Comparison of ENCODE assay signal across 8 cellular contexts in the genomic region with DNA sequence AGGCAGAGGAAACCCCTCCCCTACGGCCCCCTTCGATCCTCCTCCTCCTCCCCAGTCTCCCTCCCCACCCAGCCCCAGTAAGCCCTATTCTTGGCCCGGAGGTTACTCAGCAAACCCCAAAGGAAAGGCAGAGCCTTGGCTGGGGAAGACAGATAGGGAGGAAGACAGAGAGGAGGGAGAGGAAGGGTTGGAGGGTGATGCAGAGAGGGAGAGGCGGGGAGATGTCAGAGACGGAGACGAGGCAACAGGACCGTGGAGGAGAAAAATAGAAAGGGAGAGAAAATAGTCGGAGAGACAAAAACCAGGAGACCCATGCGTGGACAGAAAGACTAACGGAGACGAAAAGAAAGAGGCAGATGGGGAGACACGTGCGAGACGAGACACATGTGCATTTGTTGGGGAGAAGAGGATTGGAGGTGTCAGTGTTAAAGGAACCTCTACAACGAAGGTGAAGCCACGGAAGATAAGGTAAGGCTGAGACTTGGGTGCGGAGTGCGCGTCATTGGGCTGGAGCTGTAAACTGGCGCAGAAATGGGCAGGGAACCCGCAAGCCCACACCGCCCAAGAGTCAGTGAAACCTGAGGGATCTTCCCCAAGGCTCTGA. TPM values are rescaled to one million over a fixed set of nuclear protein-coding genes. Genes with fewer than 3 reads are reported as not detected.
DNase-seq lines count a peak whose midpoint lies in the region; ATAC-seq and TF ChIP-seq lines count a peak whose summit lies in the region.

No MANE protein-coding gene starts in this region.

- no peaks in the 10 kb centered on the region for H3K27me3 ChIP-seq in BLaER1
- peaks cover 46% of the 10 kb centered on the region for H3K27me3 ChIP-seq in iPS-18a (ENCODE audit: control insufficient read depth, insufficient read depth, low read length)
- peaks cover 0 to 18% (median 6%) of the 10 kb centered on the region in 5 donors for H3K27me3 ChIP-seq in subcutaneous abdominal adipose tissue (ENCODE audit: control insufficient read depth in 5 of 5, insufficient read depth in 4 of 5, low read length in 5 of 5)

- peak overlapping the region; percentile 100 for H3K4me3 Mint-ChIP-seq in activated T-helper 2 cell treated with anti-CD3 and anti-CD28 coated beads, Interferon-gamma antibody, Interleukin-2, Interleukin-4, amounts not matched to agents 10 μg/mL and 5 μg/mL and 100 μg/mL, durations not matched to agents 14 hours and 24 hours and 36 hours (ENCODE audit: low read depth)

- H3K36me3 Mint-ChIP-seq in activated T-helper 2 cell treated with anti-CD3 and anti-CD28 coated beads, Interferon-gamma antibody, Interleukin-2, Interleukin-4, amounts not matched to agents 10 μg/mL and 5 μg/mL and 100 μg/mL, durations not matched to agents 14 hours and 24 hours and 36 hours (ENCODE audit: low read depth), result peaks cover 63% of the 10 kb centered on the region

- no peak for DNase-seq in HFF-Myc (ENCODE audit: extremely low read depth, low read depth)
- no peak for DNase-seq in activated T-helper 2 cell treated with anti-CD3 and anti-CD28 coated beads, Interferon-gamma antibody, Interleukin-2, Interleukin-4, amounts not matched to agents 10 μg/mL and 5 μg/mL and 100 μg/mL, durations not matched to agents 14 hours and 24 hours and 36 hours (ENCODE audit: low spot score)
- no peak for DNase-seq in NCI-H2227 treated with DMSO at 0.1 percent for 48 hours (lab: John Stamatoyannopoulos, UW)

- intact Hi-C loops in activated T-helper 2 cell treated with anti-CD3 and anti-CD28 coated beads, Interferon-gamma antibody, Interleukin-2, Interleukin-4, amounts not matched to agents 10 μg/mL and 5 μg/mL and 100 μg/mL, durations not matched to agents 14 hours and 24 hours and 36 hours (cut with micrococcal nuclease), result loop anchor here (1.0 to 2.0 kb wide), 2 partner anchors 23 to 40 kb away; a partner anchor contains a TSS

- H3K9me3 ChIP-seq in BLaER1 (no peaks in the 10 kb centered on the region), iPS-18a (ENCODE audit: control insufficient read depth, low read depth, low read length) (no peaks in the 10 kb centered on the region), subcutaneous abdominal adipose tissue (ENCODE audit: control insufficient read depth in 5 of 5, low read length in 5 of 5) (no peaks in the 10 kb centered on the region)

- H3K27ac ChIP-seq in BLaER1 (peak overlapping the region; percentile 85), iPS-18a (ENCODE audit: low read length) (no peak overlapping the region), subcutaneous abdominal adipose tissue (ENCODE audit: low read depth, low read length) (peak overlapping the region; percentile 71)

- no peaks in the 10 kb centered on the region for H3K27me3 Mint-ChIP-seq in activated T-helper 2 cell treated with anti-CD3 and anti-CD28 coated beads, Interferon-gamma antibody, Interleukin-2, Interleukin-4, amounts not matched to agents 10 μg/mL and 5 μg/mL and 100 μg/mL, durations not matched to agents 14 hours and 24 hours and 36 hours (ENCODE audit: low read depth)

- TF ChIP-seq CTCF in HFF-Myc (IDR thresholded peaks at IDR 0.05; ENCODE audit: low read depth, low read length, missing control alignments), result no peak

- H3K4me2 ChIP-seq in BLaER1, result peak overlapping the region; percentile 98

- peak overlapping the region; percentile 81 for H3K4me3 ChIP-seq in BLaER1
- peak overlapping the region; percentile 89 for H3K4me3 ChIP-seq in HFF-Myc (replicated peaks; ENCODE audit: low read depth, low read length)
- H3K4me3 ChIP-seq in iPS-18a (ENCODE audit: low read length), result peak overlapping the region; percentile 67
- peak overlapping the region; percentile 69 to 89 (median 79) for H3K4me3 ChIP-seq in subcutaneous abdominal adipose tissue (ENCODE audit: low read depth in 1 of 5, low read length in 5 of 5)

- H3K9me3 Mint-ChIP-seq in activated T-helper 2 cell treated with anti-CD3 and anti-CD28 coated beads, Interferon-gamma antibody, Interleukin-2, Interleukin-4, amounts not matched to agents 10 μg/mL and 5 μg/mL and 100 μg/mL, durations not matched to agents 14 hours and 24 hours and 36 hours, result no peaks in the 10 kb centered on the region

- ATAC-seq in HG02973 (IDR thresholded peaks at IDR 0.05; ENCODE audit: unreplicated experiment) (no peak), GM21526 (IDR thresholded peaks at IDR 0.05; ENCODE audit: low FRiP score, unreplicated experiment) (no peak)

- peaks cover 51% of the 10 kb centered on the region for H4K20me1 ChIP-seq in BLaER1

- H3K9ac ChIP-seq in BLaER1 (peak overlapping the region; percentile 84), iPS-18a (ENCODE audit: low read length) (peak overlapping the region; percentile 32), subcutaneous abdominal adipose tissue (ENCODE audit: low read length in 5 of 5) (peak overlapping the region in 4 of 5 donors; percentile 35 to 80 (median 78))

- H3K27ac Mint-ChIP-seq in activated T-helper 2 cell treated with anti-CD3 and anti-CD28 coated beads, Interferon-gamma antibody, Interleukin-2, Interleukin-4, amounts not matched to agents 10 μg/mL and 5 μg/mL and 100 μg/mL, durations not matched to agents 14 hours and 24 hours and 36 hours, result peak overlapping the region; percentile 81

- H3K4me1 Mint-ChIP-seq in activated T-helper 2 cell treated with anti-CD3 and anti-CD28 coated beads, Interferon-gamma antibody, Interleukin-2, Interleukin-4, amounts not matched to agents 10 μg/mL and 5 μg/mL and 100 μg/mL, durations not matched to agents 14 hours and 24 hours and 36 hours (ENCODE audit: low read depth), result peaks cover 34% of the 10 kb centered on the region

- H3K36me3 ChIP-seq in BLaER1 (peaks cover 25% of the 10 kb centered on the region), iPS-18a (ENCODE audit: control insufficient read depth, low read depth, low read length) (no peaks in the 10 kb centered on the region), subcutaneous abdominal adipose tissue (ENCODE audit: control insufficient read depth in 5 of 5, insufficient read depth in 5 of 5, low read length in 5 of 5) (peaks cover 0 to 19% (median 7%) of the 10 kb centered on the region in 5 donors)

- H3K4me1 ChIP-seq in BLaER1, result peaks cover 69% of the 10 kb centered on the region
- H3K4me1 ChIP-seq in iPS-18a (ENCODE audit: control insufficient read depth, low read depth, low read length), result peaks cover 6% of the 10 kb centered on the region
- peaks cover 4 to 66% (median 42%) of the 10 kb centered on the region in 5 donors for H3K4me1 ChIP-seq in subcutaneous abdominal adipose tissue (ENCODE audit: control insufficient read depth in 5 of 5, insufficient read depth in 5 of 5, low read length in 5 of 5)

RNA-seq across cellular contexts. Expression of a gene that starts 2.9 kb away (rescaled TPM):
- 125 and 126 TPM in 2 replicates for total RNA-seq in activated T-helper 2 cell treated with anti-CD3 and anti-CD28 coated beads, Interferon-gamma antibody, Interleukin-2, Interleukin-4, amounts not matched to agents 10 μg/mL and 5 μg/mL and 100 μg/mL, durations not matched to agents 14 hours and 24 hours and 36 hours

RNA-seq across cellular contexts. Expression of a gene that starts 13.1 kb away (rescaled TPM):
- total RNA-seq in activated T-helper 2 cell treated with anti-CD3 and anti-CD28 coated beads, Interferon-gamma antibody, Interleukin-2, Interleukin-4, amounts not matched to agents 10 μg/mL and 5 μg/mL and 100 μg/mL, durations not matched to agents 14 hours and 24 hours and 36 hours, result 6.2 TPM in 2 replicates

RNA-seq across cellular contexts. Expression of a gene that starts 25.5 kb away (rescaled TPM):
- 4.2 and 4.8 TPM in 2 replicates for total RNA-seq in activated T-helper 2 cell treated with anti-CD3 and anti-CD28 coated beads, Interferon-gamma antibody, Interleukin-2, Interleukin-4, amounts not matched to agents 10 μg/mL and 5 μg/mL and 100 μg/mL, durations not matched to agents 14 hours and 24 hours and 36 hours

RNA-seq across cellular contexts. Expression of a gene that starts 40.9 kb away (rescaled TPM):
- 33.5 and 34.4 TPM in 2 replicates for total RNA-seq in activated T-helper 2 cell treated with anti-CD3 and anti-CD28 coated beads, Interferon-gamma antibody, Interleukin-2, Interleukin-4, amounts not matched to agents 10 μg/mL and 5 μg/mL and 100 μg/mL, durations not matched to agents 14 hours and 24 hours and 36 hours

RNA-seq across cellular contexts. Expression of a gene that starts 46.3 kb away (rescaled TPM):
- 50.4 and 54.3 TPM in 2 replicates for total RNA-seq in activated T-helper 2 cell treated with anti-CD3 and anti-CD28 coated beads, Interferon-gamma antibody, Interleukin-2, Interleukin-4, amounts not matched to agents 10 μg/mL and 5 μg/mL and 100 μg/mL, durations not matched to agents 14 hours and 24 hours and 36 hours

Comparison
In these comparisons a context has a peak if more than half of its experiments do, and no peak if none do; other contexts are left out.
1. H3K9ac ChIP-seq: peak in every context shown above with its lines; median percentile 84 in BLaER1; 78 in subcutaneous abdominal adipose tissue; 32 in iPS-18a.